In the genomic region with DNA sequence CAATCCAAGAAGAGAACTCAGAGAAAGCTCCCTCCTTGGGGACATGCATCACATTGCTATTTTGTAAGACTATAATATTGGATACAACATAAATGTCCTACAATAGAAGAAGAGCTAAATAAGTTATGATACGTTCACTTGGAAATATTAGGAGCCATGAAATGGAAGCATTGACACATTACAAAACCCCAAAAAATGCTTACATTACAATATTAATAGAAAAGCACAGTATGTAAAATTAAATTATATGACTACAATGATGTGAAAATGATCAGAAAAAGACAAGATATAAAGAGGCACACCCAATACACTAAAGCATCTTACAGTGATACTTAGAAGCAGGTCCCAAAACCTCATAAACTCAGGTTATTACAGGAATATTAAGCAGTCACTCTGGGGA, we compare ENCODE assay signal across 39 cellular contexts.
"Had no signal": no experiment of that assay in that cellular context is flagged by ENCODE, and none has a peak within 500 bp of the region (broad histone marks: within the 10 kb centered on the region; RNA-seq: fewer than 3 reads in every experiment).

No MANE protein-coding gene starts in this region.

- H3K27ac ChIP-seq: adrenal gland, body of pancreas, brain microvascular endothelial cell, cardiac muscle cell, VCaP had no signal

- H3K36me3 Mint-ChIP-seq: activated CD4-positive, alpha-beta memory T cell treated with anti-CD3 and anti-CD28 coated beads for 36 hours; activated naive CD4-positive, alpha-beta T cell treated with anti-CD3 and anti-CD28 coated beads, Interleukin-2, amount 50 U/mL, for 72 hours; activated naive CD8-positive, alpha-beta T cell treated with anti-CD3 and anti-CD28 coated beads for 36 hours had no signal

- H3K27me3 Mint-ChIP-seq: activated B cell treated with CpG ODN at 0.5 μM for 24 hours; activated CD4-positive, alpha-beta memory T cell treated with anti-CD3 and anti-CD28 coated beads for 36 hours; activated CD4-positive, alpha-beta T cell treated with anti-CD3 and anti-CD28 coated beads, Interleukin-2, amount 10 ng/mL, durations not matched to agents 24 days and 14 days; activated CD8-positive, alpha-beta T cell treated with anti-CD3 and anti-CD28 coated beads for 36 hours; activated naive CD8-positive, alpha-beta T cell treated with anti-CD3 and anti-CD28 coated beads for 36 hours; activated T-helper 17 cell treated with anti-CD3 and anti-CD28 coated beads, Interleukin-2, amount 50 U/mL, for 72 hours; central memory CD8-positive, alpha-beta T cell had no signal

- FAIRE-seq: astrocyte, bronchial epithelial cell, TTC549 had no signal

- DNase-seq: activated B cell treated with CpG ODN at 0.5 μM for 24 hours; activated CD4-positive, alpha-beta memory T cell treated with anti-CD3 and anti-CD28 coated beads for 36 hours; activated CD4-positive, alpha-beta T cell treated with anti-CD3 and anti-CD28 coated beads for 4 hours; activated CD4-positive, alpha-beta T cell treated with anti-CD3 and anti-CD28 coated beads, Interleukin-2, amount 10 ng/mL, durations not matched to agents 24 days and 14 days; activated CD4-positive, alpha-beta T cell treated with anti-CD3 and anti-CD28 coated beads, Interleukin-2, amount 50 U/mL, for 1 hour; activated CD4-positive, alpha-beta T cell treated with anti-CD3 and anti-CD28 coated beads, Interleukin-2, amount 50 U/mL, for 4 hours; activated CD4-positive, CD25-positive, alpha-beta regulatory T cell treated with anti-CD3 and anti-CD28 coated beads, Interleukin-2, amount 50 U/mL, for 72 hours; activated CD8-positive, alpha-beta memory T cell treated with anti-CD3 and anti-CD28 coated beads, Interleukin-2, amount 50 U/mL, for 4 hours; activated CD8-positive, alpha-beta T cell treated with anti-CD3 and anti-CD28 coated beads for 36 hours; activated effector memory CD4-positive, alpha-beta T cell treated with anti-CD3 and anti-CD28 coated beads, Interleukin-2, amount 50 U/mL, for 16 hours; activated gamma-delta T cell treated with Interleukin-2 at 50 U/mL for 16 hours; activated naive CD4-positive, alpha-beta T cell; activated naive CD4-positive, alpha-beta T cell treated with anti-CD3 and anti-CD28 coated beads for 36 hours; activated naive CD4-positive, alpha-beta T cell treated with anti-CD3 and anti-CD28 coated beads, Interleukin-2, amount 50 U/mL, for 16 hours; activated naive CD8-positive, alpha-beta T cell treated with anti-CD3 and anti-CD28 coated beads for 36 hours; activated T-cell treated with anti-CD3 and anti-CD28 coated beads for 4 hours; activated T-cell treated with anti-CD3 and anti-CD28 coated beads, Interleukin-2, amount 50 U/mL, for 1 hour; activated T-cell treated with anti-CD3 and anti-CD28 coated beads, Interleukin-2, amount 50 U/mL, for 4 hours; activated T-cell treated with anti-CD3 and anti-CD28 coated beads, Interleukin-2, amount 50 U/mL, for 72 hours; adrenal gland; amniotic stem cell; aorta; body of pancreas; brain microvascular endothelial cell; caudate nucleus; cerebellar nuclear complex; T-helper 2 cell; T-helper 9 cell had no signal

- H3K9me3 ChIP-seq: adrenal gland, body of pancreas had no signal

- H3K9me3 Mint-ChIP-seq: activated B cell treated with CpG ODN at 0.5 μM for 24 hours; activated CD4-positive, alpha-beta T cell treated with anti-CD3 and anti-CD28 coated beads, Interleukin-2, amount 10 ng/mL, durations not matched to agents 24 days and 14 days; activated naive CD8-positive, alpha-beta T cell treated with anti-CD3 and anti-CD28 coated beads for 36 hours; activated T-helper 1 cell treated with anti-CD3 and anti-CD28 coated beads, Interleukin-12 subunit alpha, Interleukin-12 subunit beta, Interleukin-2, Interleukin-4 antibody, amounts not matched to agents 30 ng/mL and 10 ng/mL and 1 ng/mL, durations not matched to agents 14 hours and 24 hours and 36 hours had no signal

- H3K4me3 ChIP-seq: adrenal gland, body of pancreas, cardiac muscle cell had no signal

- ATAC-seq: activated CD8-positive, alpha-beta T cell treated with anti-CD3 and anti-CD28 coated beads for 36 hours; activated naive CD4-positive, alpha-beta T cell treated with anti-CD3 and anti-CD28 coated beads, Interleukin-2, amount 50 U/mL, for 72 hours; activated T-cell treated with anti-CD3 and anti-CD28 coated beads, Interleukin-2, amount 50 U/mL, for 4 hours; activated T-cell treated with anti-CD3 and anti-CD28 coated beads, Interleukin-2, amount 50 U/mL, for 72 hours; activated T-helper 17 cell treated with anti-CD3 and anti-CD28 coated beads, Interleukin-2, amount 50 U/mL, for 72 hours; body of pancreas had no signal

- H3K4me1 ChIP-seq: adrenal gland, body of pancreas had no signal

- H3K4me1 Mint-ChIP-seq: activated B cell treated with CpG ODN at 0.5 μM for 24 hours; activated naive CD8-positive, alpha-beta T cell treated with anti-CD3 and anti-CD28 coated beads for 36 hours; activated T-helper 17 cell treated with anti-CD3 and anti-CD28 coated beads, Interleukin-2, amount 50 U/mL, for 72 hours; central memory CD8-positive, alpha-beta T cell had no signal

- H3K27ac Mint-ChIP-seq: activated B cell treated with CpG ODN at 0.5 μM for 24 hours; activated CD4-positive, alpha-beta memory T cell treated with anti-CD3 and anti-CD28 coated beads for 36 hours; activated CD4-positive, alpha-beta T cell treated with anti-CD3 and anti-CD28 coated beads, Interleukin-2, amount 10 ng/mL, durations not matched to agents 24 days and 14 days; activated CD8-positive, alpha-beta T cell treated with anti-CD3 and anti-CD28 coated beads for 36 hours; activated naive CD4-positive, alpha-beta T cell treated with anti-CD3 and anti-CD28 coated beads for 36 hours; activated naive CD4-positive, alpha-beta T cell treated with anti-CD3 and anti-CD28 coated beads, Interleukin-2, amount 50 U/mL, for 72 hours; activated naive CD8-positive, alpha-beta T cell treated with anti-CD3 and anti-CD28 coated beads for 36 hours; activated T-cell treated with anti-CD3 and anti-CD28 coated beads, Interleukin-2, amount 50 U/mL, for 72 hours; activated T-helper 1 cell treated with anti-CD3 and anti-CD28 coated beads, Interleukin-12 subunit alpha, Interleukin-12 subunit beta, Interleukin-2, Interleukin-4 antibody, amounts not matched to agents 30 ng/mL and 10 ng/mL and 1 ng/mL, durations not matched to agents 14 hours and 24 hours and 36 hours; activated T-helper 17 cell treated with anti-CD3 and anti-CD28 coated beads, Interleukin-2, amount 50 U/mL, for 72 hours; T-helper 1 cell treated with Interleukin-12 subunit alpha and Interleukin-12 subunit beta and Interleukin-4 antibody, amounts not matched to agents 30 μg/mL and 1 μg/mL, for 36 hours; T-helper 2 cell treated with Interferon-gamma antibody and Interleukin-4, amounts not matched to agents 5 μg/mL and 100 μg/mL, for 36 hours had no signal

- H3K27me3 ChIP-seq: adrenal gland, body of pancreas, brain microvascular endothelial cell, cardiac muscle cell had no signal

- H3K4me3 Mint-ChIP-seq: activated B cell treated with CpG ODN at 0.5 μM for 24 hours; activated CD4-positive, alpha-beta memory T cell treated with anti-CD3 and anti-CD28 coated beads for 36 hours; activated CD4-positive, alpha-beta T cell treated with anti-CD3 and anti-CD28 coated beads, Interleukin-2, amount 10 ng/mL, durations not matched to agents 24 days and 14 days; activated CD8-positive, alpha-beta T cell treated with anti-CD3 and anti-CD28 coated beads for 36 hours; activated naive CD4-positive, alpha-beta T cell treated with anti-CD3 and anti-CD28 coated beads for 36 hours; activated naive CD8-positive, alpha-beta T cell treated with anti-CD3 and anti-CD28 coated beads for 36 hours; activated T-cell treated with anti-CD3 and anti-CD28 coated beads, Interleukin-2, amount 50 U/mL, for 4 hours; activated T-cell treated with anti-CD3 and anti-CD28 coated beads, Interleukin-2, amount 50 U/mL, for 72 hours; activated T-helper 1 cell treated with anti-CD3 and anti-CD28 coated beads, Interleukin-12 subunit alpha, Interleukin-12 subunit beta, Interleukin-2, Interleukin-4 antibody, amounts not matched to agents 30 ng/mL and 10 ng/mL and 1 ng/mL, durations not matched to agents 14 hours and 24 hours and 36 hours; activated T-helper 17 cell treated with anti-CD3 and anti-CD28 coated beads, Interleukin-2, amount 50 U/mL, for 72 hours; central memory CD8-positive, alpha-beta T cell; T-helper 1 cell treated with Interleukin-12 subunit alpha and Interleukin-12 subunit beta and Interleukin-4 antibody, amounts not matched to agents 30 μg/mL and 1 μg/mL, for 36 hours; T-helper 2 cell treated with Interferon-gamma antibody and Interleukin-4, amounts not matched to agents 5 μg/mL and 100 μg/mL, for 36 hours had no signal

- H3K36me3 ChIP-seq: adrenal gland, brain microvascular endothelial cell, cardiac muscle cell had no signal
